1 cellular context compared by ENCODE assay signal in the genomic region with DNA sequence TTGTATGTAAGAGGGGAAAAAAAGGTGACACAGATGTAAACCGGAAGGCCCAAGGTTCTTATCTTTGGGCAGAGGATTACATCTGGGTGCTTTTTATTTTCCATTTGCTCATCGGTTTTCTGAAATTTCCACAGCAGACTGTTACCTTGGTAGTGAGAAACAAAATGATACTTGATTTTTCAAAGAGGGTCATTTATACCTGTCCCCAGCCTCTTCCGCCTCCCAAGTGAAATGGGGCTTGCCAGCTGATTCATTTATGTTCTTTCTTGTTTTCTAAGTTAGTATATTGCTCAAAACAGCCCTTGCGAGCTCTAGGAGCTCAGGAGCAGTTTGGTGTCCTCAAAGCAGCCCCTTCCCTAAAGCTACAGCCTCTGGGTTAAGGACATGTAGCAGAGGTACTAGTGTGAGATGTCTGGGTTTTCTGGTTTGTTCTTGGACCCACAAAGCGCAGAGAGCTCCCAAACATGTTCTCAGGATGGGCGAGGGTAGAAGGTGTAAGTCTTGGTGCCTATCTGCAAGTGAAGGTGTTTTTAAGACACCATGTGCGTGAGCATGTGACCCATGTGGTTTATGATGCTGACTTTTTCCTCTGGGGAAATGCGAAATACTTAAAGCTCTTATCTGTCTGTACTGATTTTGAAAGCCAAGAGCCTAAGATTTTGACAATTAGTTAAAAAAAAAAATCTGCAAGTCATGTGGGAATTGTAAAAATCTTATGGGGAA.
TF ChIP-seq lines count a peak whose summit lies in the region.

No MANE protein-coding gene starts in this region.

TF ChIP-seq in GM12878, 131 proteins besides CTCF, POLR2A, EP300 and RAD21 (continued from another document):
- TF ChIP-seq ZZZ3 (IDR thresholded peaks at IDR 0.05; ENCODE audit: control insufficient read depth, insufficient read length, low read depth) (no peak), NBN (IDR thresholded peaks at IDR 0.05) (peak; percentile 89), RELA (IDR thresholded peaks at IDR 0.05; ENCODE audit: borderline replicate concordance, partially characterized antibody) (no peak), BHLHE40 (IDR thresholded peaks at IDR 0.05; ENCODE audit: borderline replicate concordance in 1 of 2, low read depth in 2 of 2, low read length in 1 of 2) (peak; percentile 68 to 76), POU2F2 (IDR thresholded peaks at IDR 0.05; ENCODE audit: borderline replicate concordance, low read depth, low read length) (0 out of 3 replicates have a peak, but pooled peaks have one; percentile 10), ETV6 (conservative IDR thresholded peaks at IDR 0.05 in 1 of 2, IDR thresholded peaks at IDR 0.05 in 1 of 2; ENCODE audit: borderline replicate concordance in 1 of 2, low read depth in 1 of 2) (peak in 1 of 2 experiments; percentile 84; a peak in 2 of 4 replicates), RUNX3 (IDR thresholded peaks at IDR 0.05; ENCODE audit: low read length) (peak; percentile 86), GABPA (IDR thresholded peaks at IDR 0.05; ENCODE audit: low read depth) (peak; percentile 51), MXI1 (IDR thresholded peaks at IDR 0.05; ENCODE audit: low read depth, low read length) (no peak; the same call in 1 of the 2 replicates), YY1 (IDR thresholded peaks at IDR 0.05; ENCODE audit: low read depth, low read length) (no peak), ZNF274 (IDR thresholded peaks at IDR 0.05; ENCODE audit: insufficient read depth, insufficient read length) (no peak), KAT2A (conservative IDR thresholded peaks at IDR 0.05; ENCODE audit: control insufficient read depth, low read depth, low read length) (no peak), MTA3 (IDR thresholded peaks at IDR 0.05; ENCODE audit: borderline replicate concordance, low read length) (peak; percentile 83; the same call in 1 of the 2 replicates)
- TF ChIP-seq, protein P1, sequence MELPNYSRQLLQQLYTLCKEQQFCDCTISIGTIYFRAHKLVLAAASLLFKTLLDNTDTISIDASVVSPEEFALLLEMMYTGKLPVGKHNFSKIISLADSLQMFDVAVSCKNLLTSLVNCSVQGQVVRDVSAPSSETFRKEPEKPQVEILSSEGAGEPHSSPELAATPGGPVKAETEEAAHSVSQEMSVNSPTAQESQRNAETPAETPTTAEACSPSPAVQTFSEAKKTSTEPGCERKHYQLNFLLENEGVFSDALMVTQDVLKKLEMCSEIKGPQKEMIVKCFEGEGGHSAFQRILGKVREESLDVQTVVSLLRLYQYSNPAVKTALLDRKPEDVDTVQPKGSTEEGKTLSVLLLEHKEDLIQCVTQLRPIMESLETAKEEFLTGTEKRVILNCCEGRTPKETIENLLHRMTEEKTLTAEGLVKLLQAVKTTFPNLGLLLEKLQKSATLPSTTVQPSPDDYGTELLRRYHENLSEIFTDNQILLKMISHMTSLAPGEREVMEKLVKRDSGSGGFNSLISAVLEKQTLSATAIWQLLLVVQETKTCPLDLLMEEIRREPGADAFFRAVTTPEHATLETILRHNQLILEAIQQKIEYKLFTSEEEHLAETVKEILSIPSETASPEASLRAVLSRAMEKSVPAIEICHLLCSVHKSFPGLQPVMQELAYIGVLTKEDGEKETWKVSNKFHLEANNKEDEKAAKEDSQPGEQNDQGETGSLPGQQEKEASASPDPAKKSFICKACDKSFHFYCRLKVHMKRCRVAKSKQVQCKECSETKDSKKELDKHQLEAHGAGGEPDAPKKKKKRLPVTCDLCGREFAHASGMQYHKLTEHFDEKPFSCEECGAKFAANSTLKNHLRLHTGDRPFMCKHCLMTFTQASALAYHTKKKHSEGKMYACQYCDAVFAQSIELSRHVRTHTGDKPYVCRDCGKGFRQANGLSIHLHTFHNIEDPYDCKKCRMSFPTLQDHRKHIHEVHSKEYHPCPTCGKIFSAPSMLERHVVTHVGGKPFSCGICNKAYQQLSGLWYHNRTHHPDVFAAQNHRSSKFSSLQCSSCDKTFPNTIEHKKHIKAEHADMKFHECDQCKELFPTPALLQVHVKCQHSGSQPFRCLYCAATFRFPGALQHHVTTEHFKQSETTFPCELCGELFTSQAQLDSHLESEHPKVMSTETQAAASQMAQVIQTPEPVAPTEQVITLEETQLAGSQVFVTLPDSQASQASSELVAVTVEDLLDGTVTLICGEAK (IDR thresholded peaks at IDR 0.05; ENCODE audit: borderline replicate concordance), result peak; percentile 37; the same call in 1 of the 2 replicates
- TF ChIP-seq, protein P2, sequence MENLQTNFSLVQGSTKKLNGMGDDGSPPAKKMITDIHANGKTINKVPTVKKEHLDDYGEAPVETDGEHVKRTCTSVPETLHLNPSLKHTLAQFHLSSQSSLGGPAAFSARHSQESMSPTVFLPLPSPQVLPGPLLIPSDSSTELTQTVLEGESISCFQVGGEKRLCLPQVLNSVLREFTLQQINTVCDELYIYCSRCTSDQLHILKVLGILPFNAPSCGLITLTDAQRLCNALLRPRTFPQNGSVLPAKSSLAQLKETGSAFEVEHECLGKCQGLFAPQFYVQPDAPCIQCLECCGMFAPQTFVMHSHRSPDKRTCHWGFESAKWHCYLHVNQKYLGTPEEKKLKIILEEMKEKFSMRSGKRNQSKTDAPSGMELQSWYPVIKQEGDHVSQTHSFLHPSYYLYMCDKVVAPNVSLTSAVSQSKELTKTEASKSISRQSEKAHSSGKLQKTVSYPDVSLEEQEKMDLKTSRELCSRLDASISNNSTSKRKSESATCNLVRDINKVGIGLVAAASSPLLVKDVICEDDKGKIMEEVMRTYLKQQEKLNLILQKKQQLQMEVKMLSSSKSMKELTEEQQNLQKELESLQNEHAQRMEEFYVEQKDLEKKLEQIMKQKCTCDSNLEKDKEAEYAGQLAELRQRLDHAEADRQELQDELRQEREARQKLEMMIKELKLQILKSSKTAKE (IDR thresholded peaks at IDR 0.05; ENCODE audit: low read depth, poor library complexity, severe bottlenecking), result peak; percentile 64
